In genomic region chr21:45611296-45611695, GRCh38 we compare ENCODE assay signal across 22 cellular contexts. TPM values are rescaled to one million over a fixed set of nuclear protein-coding genes. Genes with fewer than 3 reads are reported as not detected.
"Had no signal": no experiment of that assay in that cellular context is flagged by ENCODE, and none has a peak within 500 bp of the region (broad histone marks: within the 10 kb centered on the region; RNA-seq: fewer than 3 reads in every experiment).

No MANE protein-coding gene starts in this region.

- H3K27me3 Mint-ChIP-seq: activated CD8-positive, alpha-beta T cell treated with anti-CD3 and anti-CD28 coated beads for 36 hours; activated naive CD4-positive, alpha-beta T cell treated with anti-CD3 and anti-CD28 coated beads, Interleukin-2, amount 50 U/mL, for 24 hours had no signal

- H3K27me3 ChIP-seq: body of pancreas, neural progenitor cell had no signal

- DNase-seq: activated CD4-positive, alpha-beta T cell treated with anti-CD3 and anti-CD28 coated beads, Interleukin-2, amount 10 ng/mL, durations not matched to agents 7 days and 5 days; activated CD8-positive, alpha-beta T cell treated with anti-CD3 and anti-CD28 coated beads for 36 hours; activated gamma-delta T cell treated with Interleukin-2 at 50 U/mL for 16 hours; body of pancreas; effector memory CD4-positive, alpha-beta T cell; foreskin melanocyte; immature natural killer cell; kidney glomerular epithelial cell; naive thymus-derived CD8-positive, alpha-beta T cell; stimulated activated CD4-positive, alpha-beta T cell treated with anti-CD3 and anti-CD28 coated beads, Interleukin-4, amount 100 ng/mL, for 4 hours; T-cell had no signal

- H3K4me3 ChIP-seq: body of pancreas, cardiac muscle cell, hepatocyte, left lung, lung, neural progenitor cell, tibial artery had no signal

- H3K4me2 ChIP-seq: hepatocyte, neural progenitor cell had no signal

- H3K27ac ChIP-seq: body of pancreas, cardiac muscle cell, hepatocyte, left lung, neural progenitor cell, tibial artery had no signal

- H3K9ac ChIP-seq: neural progenitor cell had no signal

- ATAC-seq: activated CD8-positive, alpha-beta T cell treated with anti-CD3 and anti-CD28 coated beads for 36 hours; body of pancreas; esophagus mucosa; left lung; naive thymus-derived CD8-positive, alpha-beta T cell; T-cell had no signal

- H3K9me3 Mint-ChIP-seq: activated B cell treated with CpG ODN at 0.5 μM for 24 hours; activated CD8-positive, alpha-beta T cell treated with anti-CD3 and anti-CD28 coated beads for 36 hours; activated naive CD4-positive, alpha-beta T cell treated with anti-CD3 and anti-CD28 coated beads, Interleukin-2, amount 50 U/mL, for 24 hours; immature natural killer cell; naive thymus-derived CD8-positive, alpha-beta T cell; stimulated activated naive CD8-positive, alpha-beta T cell treated with anti-CD3 and anti-CD28 coated beads, Interleukin-15, Interleukin-2, amounts not matched to agents 100 ng/mL and 50 ng/mL, for 24 hours; T-cell had no signal

- H3K36me3 Mint-ChIP-seq: activated naive CD4-positive, alpha-beta T cell treated with anti-CD3 and anti-CD28 coated beads, Interleukin-2, amount 50 U/mL, for 24 hours; immature natural killer cell; neural progenitor cell had no signal

- H3K36me3 ChIP-seq: cardiac muscle cell, left lung, neural progenitor cell, tibial artery had no signal

- H3K4me3 Mint-ChIP-seq: activated B cell treated with CpG ODN at 0.5 μM for 24 hours; activated CD4-positive, alpha-beta T cell treated with anti-CD3 and anti-CD28 coated beads, Interleukin-2, amount 10 ng/mL, durations not matched to agents 7 days and 5 days; activated CD8-positive, alpha-beta T cell treated with anti-CD3 and anti-CD28 coated beads for 36 hours; activated naive CD4-positive, alpha-beta T cell treated with anti-CD3 and anti-CD28 coated beads, Interleukin-2, amount 50 U/mL, for 24 hours; immature natural killer cell; neural progenitor cell; stimulated activated naive CD8-positive, alpha-beta T cell treated with anti-CD3 and anti-CD28 coated beads, Interleukin-15, Interleukin-2, amounts not matched to agents 100 ng/mL and 50 ng/mL, for 24 hours; T-cell had no signal

- H3K4me1 ChIP-seq: left lung, neural progenitor cell, tibial artery had no signal

- H3K9me3 ChIP-seq: body of pancreas, left lung, tibial artery had no signal

- H3K79me2 ChIP-seq: hepatocyte had no signal

- H2AFZ ChIP-seq: hepatocyte, neural progenitor cell had no signal

- H3K27ac Mint-ChIP-seq: activated B cell treated with CpG ODN at 0.5 μM for 24 hours; activated CD4-positive, alpha-beta T cell treated with anti-CD3 and anti-CD28 coated beads, Interleukin-2, amount 10 ng/mL, durations not matched to agents 7 days and 5 days; activated CD8-positive, alpha-beta T cell treated with anti-CD3 and anti-CD28 coated beads for 36 hours; activated naive CD4-positive, alpha-beta T cell treated with anti-CD3 and anti-CD28 coated beads, Interleukin-2, amount 50 U/mL, for 24 hours; neural progenitor cell; progenitor cell of endocrine pancreas; stimulated activated naive CD8-positive, alpha-beta T cell treated with anti-CD3 and anti-CD28 coated beads, Interleukin-15, Interleukin-2, amounts not matched to agents 100 ng/mL and 50 ng/mL, for 24 hours; T-cell had no signal

RNA-seq across cellular contexts. Expression of gene PCBP3, which starts 32.2 kb away (rescaled TPM):
- total RNA-seq: activated B cell treated with CpG ODN at 0.5 μM for 24 hours had no signal
